In the genomic region with DNA sequence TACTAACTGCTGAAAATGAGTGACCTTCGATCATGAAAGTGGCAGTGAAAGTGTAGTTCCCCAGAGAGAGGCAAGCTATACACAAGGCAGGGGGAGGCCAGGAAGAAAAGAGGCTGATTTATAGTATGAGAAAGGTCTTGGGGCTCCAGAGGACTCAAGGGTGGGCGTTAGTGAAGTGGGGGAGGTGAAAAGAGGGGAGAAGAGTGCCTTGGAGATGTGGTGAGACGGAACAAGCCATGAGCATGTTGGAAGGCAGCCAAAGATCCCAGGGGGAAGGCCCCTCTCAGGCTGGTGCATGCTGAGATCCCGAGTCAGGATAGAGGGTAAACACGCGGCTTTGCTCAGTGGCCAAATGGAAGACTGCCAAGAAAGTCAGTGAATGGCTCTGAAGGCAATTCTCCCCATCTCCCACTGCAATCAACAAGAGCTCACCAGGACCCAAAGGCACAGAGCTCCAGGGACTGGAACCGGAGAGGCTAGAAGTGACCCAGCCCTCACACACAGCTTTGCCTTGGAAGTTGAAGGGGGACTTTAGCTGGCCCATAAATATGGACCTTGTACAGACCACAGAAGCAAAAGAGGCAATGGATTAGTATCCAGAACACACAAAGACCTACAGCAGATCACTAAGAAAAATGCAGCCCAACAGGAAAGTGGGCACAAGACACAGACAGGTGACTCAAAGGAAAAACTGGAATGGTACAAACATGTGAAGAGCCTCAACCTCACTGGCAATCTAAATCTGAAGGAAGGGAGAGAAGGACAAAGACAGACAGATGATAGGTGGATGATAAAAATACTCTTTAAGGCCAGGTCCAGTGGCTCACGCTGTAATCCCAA, we compare ENCODE assay signal across 9 cellular contexts. TPM values are rescaled to one million over a fixed set of nuclear protein-coding genes. Genes with fewer than 3 reads are reported as not detected.
A peak's percentile ranks its signal among the peaks of the same experiment; 100 is the strongest.
DNase-seq lines count a peak whose midpoint lies in the region; ATAC-seq and TF ChIP-seq lines count a peak whose summit lies in the region.
"Had no signal": no experiment of that assay in that cellular context is flagged by ENCODE, and none has a peak within 500 bp of the region (broad histone marks: within the 10 kb centered on the region; RNA-seq: fewer than 3 reads in every experiment).

No MANE protein-coding gene starts in this region.

- DNase-seq in G401 (ENCODE audit: low spot score), result peak; percentile 13
- DNase-seq in NCI-H226, result peak; percentile 73
- peak; percentile 86 for DNase-seq in choroid plexus epithelial cell (ENCODE audit: low read depth)
- no peak for DNase-seq in activated CD4-positive, alpha-beta T cell treated with anti-CD3 and anti-CD28 coated beads for 48 hours
- no peak for DNase-seq in CD8-positive, alpha-beta T cell
- no peak for DNase-seq in activated effector memory CD4-positive, alpha-beta T cell treated with Interleukin-2 at 50 U/mL for 16 hours
- DNase-seq: activated CD4-positive, alpha-beta memory T cell treated with anti-CD3 and anti-CD28 coated beads, Interleukin-2, amount 10 ng/mL, durations not matched to agents 7 days and 5 days had no signal

- in situ Hi-C loops in G401 (cut with HindIII; ENCODE audit: low sequenced_read_pairs), result no loop called here

- intact Hi-C loops in CD8-positive, alpha-beta T cell (cut with DNase I, micrococcal nuclease), result no loop called here

- ATAC-seq in CD8-positive, alpha-beta T cell, result no peak
- ATAC-seq in HG02840 (IDR thresholded peaks at IDR 0.05; ENCODE audit: low FRiP score, unreplicated experiment), result no peak

- no peaks in the 10 kb centered on the region for H3K79me2 ChIP-seq in parathyroid adenoma

- no peaks in the 10 kb centered on the region for H3K36me3 ChIP-seq in parathyroid adenoma (ENCODE audit: control insufficient read depth, insufficient read depth, low read length)
- no peaks in the 10 kb centered on the region for H3K36me3 ChIP-seq in CD8-positive, alpha-beta T cell (ENCODE audit: insufficient read depth, low read length)

- H3K9ac ChIP-seq in parathyroid adenoma, result no peak overlapping the region

- H3K4me1 ChIP-seq in parathyroid adenoma, result peaks cover 6% of the 10 kb centered on the region
- no peaks in the 10 kb centered on the region for H3K4me1 ChIP-seq in CD8-positive, alpha-beta T cell (ENCODE audit: insufficient read depth, low read length)

- no peak for TF ChIP-seq CTCF in choroid plexus epithelial cell (conservative IDR thresholded peaks at IDR 0.05; ENCODE audit: low read depth, low read length)
- no peak for TF ChIP-seq CTCF in parathyroid adenoma (IDR thresholded peaks at IDR 0.05)
- TF ChIP-seq CTCF in CD8-positive, alpha-beta T cell (IDR thresholded peaks at IDR 0.05), result no peak

- no peaks in the 10 kb centered on the region for H3K27me3 ChIP-seq in parathyroid adenoma (ENCODE audit: control insufficient read depth, insufficient read depth, low read length)
- no peaks in the 10 kb centered on the region for H3K27me3 ChIP-seq in CD8-positive, alpha-beta T cell (ENCODE audit: insufficient read depth, low read length)

- no peaks in the 10 kb centered on the region for H3K9me3 ChIP-seq in parathyroid adenoma (ENCODE audit: control insufficient read depth, low read length)
- H3K9me3 ChIP-seq in CD8-positive, alpha-beta T cell (ENCODE audit: low read length), result no peaks in the 10 kb centered on the region

- POLR2A ChIA-PET in CD8-positive, alpha-beta T cell (lab: Charles Lee), result no interaction called here

- H3K27me3 Mint-ChIP-seq in CD8-positive, alpha-beta T cell (ENCODE audit: low read depth), result no peaks in the 10 kb centered on the region

- H3K4me2 ChIP-seq in parathyroid adenoma (ENCODE audit: low read length), result no peak overlapping the region

- H3K4me1 Mint-ChIP-seq in CD8-positive, alpha-beta T cell (ENCODE audit: low read depth), result no peaks in the 10 kb centered on the region

- CTCF ChIA-PET in CD8-positive, alpha-beta T cell (lab: Charles Lee), result no interaction called here

- H3K9me3 Mint-ChIP-seq in CD8-positive, alpha-beta T cell, result no peaks in the 10 kb centered on the region
- H3K9me3 Mint-ChIP-seq: activated CD4-positive, alpha-beta memory T cell treated with anti-CD3 and anti-CD28 coated beads, Interleukin-2, amount 10 ng/mL, durations not matched to agents 7 days and 5 days had no signal

- peak overlapping the region; percentile 13 for H2AFZ ChIP-seq in parathyroid adenoma

- no peaks in the 10 kb centered on the region for H3K36me3 Mint-ChIP-seq in CD8-positive, alpha-beta T cell

- H3K27ac Mint-ChIP-seq in CD8-positive, alpha-beta T cell, result no peak overlapping the region
- H3K27ac Mint-ChIP-seq: activated CD4-positive, alpha-beta memory T cell treated with anti-CD3 and anti-CD28 coated beads, Interleukin-2, amount 10 ng/mL, durations not matched to agents 7 days and 5 days had no signal

- no peak overlapping the region for H3K27ac ChIP-seq in parathyroid adenoma
- no peak overlapping the region for H3K27ac ChIP-seq in CD8-positive, alpha-beta T cell (ENCODE audit: low read depth, low read length)

- H3K4me3 ChIP-seq in choroid plexus epithelial cell (ENCODE audit: low read depth, low read length) (no peak overlapping the region), parathyroid adenoma (ENCODE audit: low read depth, low read length) (no peak overlapping the region)
- no peak overlapping the region for H3K4me3 ChIP-seq in CD8-positive, alpha-beta T cell (ENCODE audit: low read depth, low read length)

- H3K4me3 Mint-ChIP-seq in CD8-positive, alpha-beta T cell, result no peak overlapping the region
- H3K4me3 Mint-ChIP-seq: activated CD4-positive, alpha-beta memory T cell treated with anti-CD3 and anti-CD28 coated beads, Interleukin-2, amount 10 ng/mL, durations not matched to agents 7 days and 5 days had no signal

RNA-seq across cellular contexts. Expression of gene HSF2BP, which starts 49.6 kb away (rescaled TPM):
- total RNA-seq in G401 (2014; rRNA removed; shearing (Covaris generic)), result 5.3 and 9.1 TPM in 2 replicates
- total RNA-seq in CD8-positive, alpha-beta T cell, result 1 to 10 TPM in 1 of 2 experiments, under 1 TPM in 1; 0.64 to 1.3 TPM

RNA-seq across cellular contexts. Expression of gene RRP1B, which starts 49.6 kb away (rescaled TPM):
- 34.0 and 40.5 TPM in 2 replicates for total RNA-seq in G401 (2014; rRNA removed; shearing (Covaris generic))
- 10 to 100 TPM; 24.3 to 26.1 TPM for total RNA-seq in CD8-positive, alpha-beta T cell

Comparison
In these comparisons a context has a peak if more than half of its experiments do, and no peak if none do; other contexts are left out.
1. DNase-seq: peak in G401 (single experiment), NCI-H226 (single experiment) and choroid plexus epithelial cell (single experiment); none in activated CD4-positive, alpha-beta T cell treated with anti-CD3 and anti-CD28 coated beads for 48 hours (single experiment), CD8-positive, alpha-beta T cell (0 of 7) and activated effector memory CD4-positive, alpha-beta T cell treated with Interleukin-2 at 50 U/mL for 16 hours (single experiment).